ENCODE assay signal across 11 cellular contexts in the genomic region with DNA sequence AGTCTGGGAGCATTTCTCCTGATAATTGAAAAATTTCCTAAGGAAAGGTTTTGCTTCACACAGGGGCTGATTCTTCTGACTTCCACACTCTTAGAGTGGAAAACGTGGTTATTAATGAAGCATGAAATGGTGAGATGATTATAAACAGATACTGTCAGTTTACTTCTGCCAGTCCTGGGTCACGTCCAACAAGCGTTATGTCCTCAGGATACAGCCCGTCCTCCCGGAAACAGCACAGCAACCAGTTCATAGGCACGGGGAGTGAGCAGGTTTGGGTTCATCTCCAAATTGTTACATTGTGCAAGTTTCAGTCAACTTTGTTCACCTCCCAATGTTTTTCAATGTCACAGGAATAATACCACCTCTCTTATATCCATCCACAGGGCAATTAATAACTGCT.
"Had no signal": no experiment of that assay in that cellular context is flagged by ENCODE, and none has a peak within 500 bp of the region (broad histone marks: within the 10 kb centered on the region; RNA-seq: fewer than 3 reads in every experiment).

No MANE protein-coding gene starts in this region.

- ATAC-seq: left lobe of liver had no signal

- H3K27me3 ChIP-seq: upper lobe of left lung had no signal

- H3K36me3 Mint-ChIP-seq: memory B cell had no signal

- H3K27ac Mint-ChIP-seq: activated CD4-positive, alpha-beta T cell treated with anti-CD3 and anti-CD28 coated beads, Interleukin-2, amount 10 ng/mL, durations not matched to agents 24 days and 14 days; memory B cell; nephron progenitor cell had no signal

- H3K9me3 Mint-ChIP-seq: memory B cell, nephron progenitor cell had no signal

- H3K4me3 Mint-ChIP-seq: activated CD4-positive, alpha-beta T cell treated with anti-CD3 and anti-CD28 coated beads, Interleukin-2, amount 10 ng/mL, durations not matched to agents 24 days and 14 days; memory B cell; nephron progenitor cell had no signal

- H3K27ac ChIP-seq: upper lobe of left lung had no signal

- H3K36me3 ChIP-seq: upper lobe of left lung had no signal

- DNase-seq: activated CD4-positive, alpha-beta T cell treated with anti-CD3 and anti-CD28 coated beads, Interleukin-2, amount 10 ng/mL, durations not matched to agents 24 days and 14 days; activated naive CD4-positive, alpha-beta T cell treated with Interleukin-2 at 50 U/mL for 16 hours; effector memory CD4-positive, alpha-beta T cell; nephron progenitor cell; stimulated activated CD4-positive, alpha-beta T cell treated with anti-CD3 and anti-CD28 coated beads, Interleukin-2, amount 100 ng/mL, for 48 hours; stimulated activated naive CD4-positive, alpha-beta T cell treated with Interleukin-2 at 50 U/mL for 16 hours; SW 1271; T1000; upper lobe of left lung had no signal

- H3K27me3 Mint-ChIP-seq: activated CD4-positive, alpha-beta T cell treated with anti-CD3 and anti-CD28 coated beads, Interleukin-2, amount 10 ng/mL, durations not matched to agents 24 days and 14 days had no signal

- H3K4me3 ChIP-seq: upper lobe of left lung had no signal

- H3K4me1 Mint-ChIP-seq: activated CD4-positive, alpha-beta T cell treated with anti-CD3 and anti-CD28 coated beads, Interleukin-2, amount 10 ng/mL, durations not matched to agents 24 days and 14 days; memory B cell had no signal
